Comparison of ENCODE assay signal across 34 cellular contexts in the genomic region with DNA sequence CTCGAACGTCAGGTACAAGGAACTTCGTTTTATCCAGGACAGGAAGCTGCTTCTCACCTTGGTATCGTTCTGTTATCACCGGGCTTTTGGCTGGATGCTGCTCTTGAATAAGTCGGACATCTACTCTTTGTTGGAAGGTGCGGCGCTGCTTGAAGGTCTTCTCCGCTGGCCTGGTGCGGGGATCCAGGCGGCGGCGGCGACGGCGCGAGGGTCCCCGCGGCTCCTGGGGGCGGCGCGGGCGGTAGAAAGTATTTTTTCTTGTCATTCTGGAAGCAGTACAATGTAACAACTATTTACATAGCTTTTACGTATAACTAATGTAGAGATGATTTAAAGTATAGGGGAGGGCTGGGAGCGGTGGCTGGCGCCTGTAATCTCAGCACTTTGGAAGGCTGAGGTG.
"Had no signal": no experiment of that assay in that cellular context is flagged by ENCODE, and none has a peak within 500 bp of the region (broad histone marks: within the 10 kb centered on the region; RNA-seq: fewer than 3 reads in every experiment).

No MANE protein-coding gene starts in this region.

- H3K4me3 ChIP-seq: MG63 had no signal

- H3K27me3 ChIP-seq: MG63 had no signal

- H3K36me3 ChIP-seq: MG63 had no signal

- DNase-seq: Karpas-422, Kasumi-1, MG63, MM.1S, MV-4-11, NCI-H1048, NCI-H1092, NCI-H1092 treated with DMSO at 0.1 percent for 48 hours, NCI-H1105, NCI-H1105 treated with DMSO at 0.1 percent for 48 hours, NCI-H1417, NCI-H1417 treated with DMSO at 0.1 percent for 48 hours, NCI-H1436, NCI-H1436 treated with DMSO at 0.1 percent for 48 hours, NCI-H146, NCI-H1694, NCI-H1694 treated with DMSO at 0.1 percent for 48 hours, NCI-H187, NCI-H187 treated with DMSO at 0.1 percent for 48 hours, NCI-H2029, NCI-H2029 treated with DMSO at 0.1 percent for 48 hours, NCI-H2081, NCI-H2081 treated with DMSO at 0.1 percent for 48 hours, NCI-H2107, NCI-H2171, NCI-H2171 treated with DMSO at 0.1 percent for 48 hours, NCI-H2227 treated with DMSO at 0.1 percent for 48 hours, NCI-H226, NCI-H345, NCI-H446, NCI-H446 treated with DMSO at 0.1 percent for 48 hours, NCI-H510A, NCI-H510A treated with DMSO at 0.1 percent for 48 hours, NCI-H524 had no signal

- H3K9me3 ChIP-seq: MG63 had no signal
